Comparison of ENCODE assay signal across 27 cellular contexts in the genomic region with DNA sequence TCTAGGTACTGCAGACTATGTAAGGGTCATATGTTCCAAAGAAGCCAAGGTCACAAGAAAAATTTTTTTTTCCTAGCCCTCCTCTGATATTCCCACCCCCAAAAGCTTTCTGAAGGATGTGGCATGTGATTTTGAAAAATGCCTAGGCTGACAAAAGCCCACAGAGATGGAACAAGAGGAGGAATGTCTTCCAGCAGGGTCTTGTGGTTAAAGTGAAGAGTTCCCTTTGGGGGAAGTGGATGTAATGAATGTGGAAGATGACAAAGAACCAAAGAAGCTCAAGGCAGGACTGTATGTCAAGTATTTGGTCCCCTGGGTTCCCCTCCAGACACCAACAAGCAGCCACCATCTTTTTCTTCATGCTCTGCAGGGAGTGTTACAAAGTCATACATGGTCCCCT.
"Had no signal": no experiment of that assay in that cellular context is flagged by ENCODE, and none has a peak within 500 bp of the region (broad histone marks: within the 10 kb centered on the region; RNA-seq: fewer than 3 reads in every experiment).

No MANE protein-coding gene starts in this region.

- DNase-seq: hypothalamus; immature natural killer cell; kidney; left colon; left lung; lower lobe of right lung; mammary epithelial cell; mesenchymal stem cell; naive thymus-derived CD8-positive, alpha-beta T cell; nucleus accumbens; pancreas; posterior cingulate gyrus; retina; right cardiac atrium; small intestine; spleen; stimulated activated CD4-positive, alpha-beta T cell treated with anti-CD3 and anti-CD28 coated beads, Interleukin-4, amount 100 ng/mL, for 24 hours; stimulated activated CD8-positive, alpha-beta memory T cell treated with anti-CD3 and anti-CD28 coated beads, Interleukin-4, amount 100 ng/mL, for 48 hours; stimulated activated naive CD8-positive, alpha-beta T cell treated with anti-CD3 and anti-CD28 coated beads, Interleukin-15, Interleukin-2, amounts not matched to agents 100 U/mL and 50 U/mL, for 24 hours; stomach; testis; tibial artery; trophoblast cell; upper lobe of right lung had no signal

- H3K9me3 ChIP-seq: left lung, lower lobe of right lung, pancreas, prostate gland, spleen, testis, upper lobe of right lung had no signal

- H3K27ac ChIP-seq: left lung, lower lobe of right lung, pancreas, prostate gland, spleen, testis, tibial artery, upper lobe of right lung had no signal

- H3K36me3 ChIP-seq: left lung, lower lobe of right lung, pancreas, prostate gland, spleen, stomach, tibial artery, upper lobe of right lung had no signal

- H3K4me3 ChIP-seq: left lung, lower lobe of right lung, pancreas, prostate gland, spleen, stomach, testis, tibial artery, upper lobe of right lung had no signal

- H3K27me3 ChIP-seq: left lung, pancreas, testis, tibial artery, upper lobe of right lung had no signal

- FAIRE-seq: islet of Langerhans, kidney, pancreas, small intestine, urothelium cell line had no signal

- H3K4me1 ChIP-seq: left lung, lower lobe of right lung, pancreas, prostate gland, spleen, stomach, testis, tibial artery, upper lobe of right lung had no signal
